ENCODE assay signal across 1 cellular context in the genomic region with DNA sequence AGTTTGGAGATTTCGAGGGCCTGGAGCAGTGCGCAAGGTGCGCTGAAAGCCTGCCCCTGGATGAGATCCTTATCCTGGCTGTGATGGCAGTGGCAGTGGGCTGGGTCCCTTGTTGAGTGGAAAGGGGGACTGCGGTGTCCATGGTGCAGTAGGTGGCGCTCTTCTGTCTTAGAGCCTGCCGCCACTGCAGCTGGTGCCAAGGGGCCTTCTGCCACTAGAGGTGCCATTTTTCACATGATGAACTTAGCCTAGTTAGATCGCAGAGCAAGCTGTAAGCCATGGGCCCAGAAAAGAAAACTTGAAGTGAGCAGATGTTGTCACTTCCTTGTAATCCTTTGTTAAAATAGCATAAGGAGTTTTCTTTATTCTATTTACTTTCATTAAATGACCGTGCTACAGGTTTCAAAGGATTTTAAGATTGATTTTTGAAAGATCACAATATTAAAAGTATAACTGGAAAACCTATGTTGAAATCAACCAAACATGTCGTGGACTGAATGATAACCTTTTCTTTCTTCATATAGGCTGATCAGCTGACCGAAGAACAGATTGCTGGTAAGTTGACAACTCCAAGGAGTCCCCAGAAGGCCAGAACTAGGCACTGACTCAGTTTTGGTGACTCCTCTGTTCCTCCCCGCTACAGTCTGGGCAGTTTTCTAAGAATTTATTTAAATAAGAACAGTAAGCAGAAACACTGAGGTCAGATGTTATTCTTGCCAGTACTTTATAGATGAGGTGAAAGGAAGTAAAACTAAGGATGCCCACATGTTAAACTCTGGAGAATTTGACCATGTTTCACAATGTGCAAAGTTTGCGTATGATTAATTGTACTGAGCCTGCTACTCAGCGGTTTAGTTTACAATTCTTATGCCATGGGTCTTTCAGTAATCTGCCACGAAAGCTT.
TF ChIP-seq lines count a peak whose summit lies in the region.

No MANE protein-coding gene starts in this region.

TF ChIP-seq in HEK293, 187 proteins besides CTCF, POLR2A, EP300 and RAD21 (continued from another document):
- TF ChIP-seq, protein P1, sequence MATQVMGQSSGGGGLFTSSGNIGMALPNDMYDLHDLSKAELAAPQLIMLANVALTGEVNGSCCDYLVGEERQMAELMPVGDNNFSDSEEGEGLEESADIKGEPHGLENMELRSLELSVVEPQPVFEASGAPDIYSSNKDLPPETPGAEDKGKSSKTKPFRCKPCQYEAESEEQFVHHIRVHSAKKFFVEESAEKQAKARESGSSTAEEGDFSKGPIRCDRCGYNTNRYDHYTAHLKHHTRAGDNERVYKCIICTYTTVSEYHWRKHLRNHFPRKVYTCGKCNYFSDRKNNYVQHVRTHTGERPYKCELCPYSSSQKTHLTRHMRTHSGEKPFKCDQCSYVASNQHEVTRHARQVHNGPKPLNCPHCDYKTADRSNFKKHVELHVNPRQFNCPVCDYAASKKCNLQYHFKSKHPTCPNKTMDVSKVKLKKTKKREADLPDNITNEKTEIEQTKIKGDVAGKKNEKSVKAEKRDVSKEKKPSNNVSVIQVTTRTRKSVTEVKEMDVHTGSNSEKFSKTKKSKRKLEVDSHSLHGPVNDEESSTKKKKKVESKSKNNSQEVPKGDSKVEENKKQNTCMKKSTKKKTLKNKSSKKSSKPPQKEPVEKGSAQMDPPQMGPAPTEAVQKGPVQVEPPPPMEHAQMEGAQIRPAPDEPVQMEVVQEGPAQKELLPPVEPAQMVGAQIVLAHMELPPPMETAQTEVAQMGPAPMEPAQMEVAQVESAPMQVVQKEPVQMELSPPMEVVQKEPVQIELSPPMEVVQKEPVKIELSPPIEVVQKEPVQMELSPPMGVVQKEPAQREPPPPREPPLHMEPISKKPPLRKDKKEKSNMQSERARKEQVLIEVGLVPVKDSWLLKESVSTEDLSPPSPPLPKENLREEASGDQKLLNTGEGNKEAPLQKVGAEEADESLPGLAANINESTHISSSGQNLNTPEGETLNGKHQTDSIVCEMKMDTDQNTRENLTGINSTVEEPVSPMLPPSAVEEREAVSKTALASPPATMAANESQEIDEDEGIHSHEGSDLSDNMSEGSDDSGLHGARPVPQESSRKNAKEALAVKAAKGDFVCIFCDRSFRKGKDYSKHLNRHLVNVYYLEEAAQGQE (tag by site-specific recombination; IDR thresholded peaks at IDR 0.05), result peak; percentile 67; the same call in 1 of the 2 replicates
- TF ChIP-seq SP3 (tag by site-specific recombination; IDR thresholded peaks at IDR 0.05) (0 out of 2 replicates have a peak, but pooled peaks have one; percentile 28), KLF8 (tag by site-specific recombination; IDR thresholded peaks at IDR 0.05) (peak; percentile 84), ZNF670 (tag by site-specific recombination; IDR thresholded peaks at IDR 0.05; ENCODE audit: low read depth) (no peak), IKZF3 (tag by site-specific recombination; IDR thresholded peaks at IDR 0.05) (peak; percentile 60), KLF1 (tag by site-specific recombination; IDR thresholded peaks at IDR 0.05) (peak; percentile 24; the same call in 1 of the 2 replicates), ZNF560 (tag by site-specific recombination; IDR thresholded peaks at IDR 0.05; ENCODE audit: borderline replicate concordance) (no peak), ZFHX2 (tag by site-specific recombination; conservative IDR thresholded peaks at IDR 0.05) (no peak), KLF9 (tag by site-specific recombination; IDR thresholded peaks at IDR 0.05; ENCODE audit: low read depth) (peak; percentile 55; the same call in 1 of the 2 replicates), ZNF558 (tag by site-specific recombination; IDR thresholded peaks at IDR 0.05) (0 out of 2 replicates have a peak, but pooled peaks have one; percentile 35), ZNF239 (tag by site-specific recombination; IDR thresholded peaks at IDR 0.05) (no peak), YY2 (tag by site-specific recombination; IDR thresholded peaks at IDR 0.05) (peak; percentile 60; the same call in 1 of the 2 replicates), ZNF37A (tag by site-specific recombination; IDR thresholded peaks at IDR 0.05) (no peak), ZNF530 (tag by site-specific recombination; IDR thresholded peaks at IDR 0.05; ENCODE audit: low read depth) (no peak), ZNF292 (tag by site-specific recombination; IDR thresholded peaks at IDR 0.05; ENCODE audit: borderline replicate concordance, low read depth) (no peak), ZNF394 (tag by site-specific recombination; IDR thresholded peaks at IDR 0.05; ENCODE audit: borderline replicate concordance) (peak; percentile 45; the same call in 1 of the 2 replicates), ZNF654 (tag by site-specific recombination; IDR thresholded peaks at IDR 0.05; ENCODE audit: low read depth) (peak; percentile 88), ZNF561 (tag by site-specific recombination; IDR thresholded peaks at IDR 0.05; ENCODE audit: borderline replicate concordance) (peak; percentile 59; the same call in 1 of the 2 replicates), ZNF843 (tag by site-specific recombination; IDR thresholded peaks at IDR 0.05) (peak; percentile 39; the same call in 1 of the 2 replicates), TRIM28 (IDR thresholded peaks at IDR 0.05; ENCODE audit: borderline replicate concordance, low read length) (peak; percentile 64; the same call in 1 of the 2 replicates), ZNF544 (tag by site-specific recombination; IDR thresholded peaks at IDR 0.05) (no peak), SP7 (tag by site-specific recombination; IDR thresholded peaks at IDR 0.05) (peak; percentile 65), ZNF660 (tag by site-specific recombination; IDR thresholded peaks at IDR 0.05) (peak; percentile 95), ZBTB8A (tag by site-specific recombination; IDR thresholded peaks at IDR 0.05) (peak; percentile 36), ZNF391 (tag by site-specific recombination; IDR thresholded peaks at IDR 0.05; ENCODE audit: borderline replicate concordance, low read depth) (peak; percentile 90; the same call in 1 of the 2 replicates)
- TF ChIP-seq, protein P2, sequence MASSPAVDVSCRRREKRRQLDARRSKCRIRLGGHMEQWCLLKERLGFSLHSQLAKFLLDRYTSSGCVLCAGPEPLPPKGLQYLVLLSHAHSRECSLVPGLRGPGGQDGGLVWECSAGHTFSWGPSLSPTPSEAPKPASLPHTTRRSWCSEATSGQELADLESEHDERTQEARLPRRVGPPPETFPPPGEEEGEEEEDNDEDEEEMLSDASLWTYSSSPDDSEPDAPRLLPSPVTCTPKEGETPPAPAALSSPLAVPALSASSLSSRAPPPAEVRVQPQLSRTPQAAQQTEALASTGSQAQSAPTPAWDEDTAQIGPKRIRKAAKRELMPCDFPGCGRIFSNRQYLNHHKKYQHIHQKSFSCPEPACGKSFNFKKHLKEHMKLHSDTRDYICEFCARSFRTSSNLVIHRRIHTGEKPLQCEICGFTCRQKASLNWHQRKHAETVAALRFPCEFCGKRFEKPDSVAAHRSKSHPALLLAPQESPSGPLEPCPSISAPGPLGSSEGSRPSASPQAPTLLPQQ (tag by site-specific recombination; IDR thresholded peaks at IDR 0.05), result peak; percentile 90
- TF ChIP-seq, protein P3, sequence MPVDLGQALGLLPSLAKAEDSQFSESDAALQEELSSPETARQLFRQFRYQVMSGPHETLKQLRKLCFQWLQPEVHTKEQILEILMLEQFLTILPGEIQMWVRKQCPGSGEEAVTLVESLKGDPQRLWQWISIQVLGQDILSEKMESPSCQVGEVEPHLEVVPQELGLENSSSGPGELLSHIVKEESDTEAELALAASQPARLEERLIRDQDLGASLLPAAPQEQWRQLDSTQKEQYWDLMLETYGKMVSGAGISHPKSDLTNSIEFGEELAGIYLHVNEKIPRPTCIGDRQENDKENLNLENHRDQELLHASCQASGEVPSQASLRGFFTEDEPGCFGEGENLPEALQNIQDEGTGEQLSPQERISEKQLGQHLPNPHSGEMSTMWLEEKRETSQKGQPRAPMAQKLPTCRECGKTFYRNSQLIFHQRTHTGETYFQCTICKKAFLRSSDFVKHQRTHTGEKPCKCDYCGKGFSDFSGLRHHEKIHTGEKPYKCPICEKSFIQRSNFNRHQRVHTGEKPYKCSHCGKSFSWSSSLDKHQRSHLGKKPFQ (tag by site-specific recombination; IDR thresholded peaks at IDR 0.05), result no peak
- TF ChIP-seq, protein P4, sequence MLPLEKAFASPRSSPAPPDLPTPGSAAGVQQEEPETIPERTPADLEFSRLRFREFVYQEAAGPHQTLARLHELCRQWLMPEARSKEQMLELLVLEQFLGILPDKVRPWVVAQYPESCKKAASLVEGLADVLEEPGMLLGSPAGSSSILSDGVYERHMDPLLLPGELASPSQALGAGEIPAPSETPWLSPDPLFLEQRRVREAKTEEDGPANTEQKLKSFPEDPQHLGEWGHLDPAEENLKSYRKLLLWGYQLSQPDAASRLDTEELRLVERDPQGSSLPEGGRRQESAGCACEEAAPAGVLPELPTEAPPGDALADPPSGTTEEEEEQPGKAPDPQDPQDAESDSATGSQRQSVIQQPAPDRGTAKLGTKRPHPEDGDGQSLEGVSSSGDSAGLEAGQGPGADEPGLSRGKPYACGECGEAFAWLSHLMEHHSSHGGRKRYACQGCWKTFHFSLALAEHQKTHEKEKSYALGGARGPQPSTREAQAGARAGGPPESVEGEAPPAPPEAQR (tag by site-specific recombination; IDR thresholded peaks at IDR 0.05), result no peak
- TF ChIP-seq, protein P5, sequence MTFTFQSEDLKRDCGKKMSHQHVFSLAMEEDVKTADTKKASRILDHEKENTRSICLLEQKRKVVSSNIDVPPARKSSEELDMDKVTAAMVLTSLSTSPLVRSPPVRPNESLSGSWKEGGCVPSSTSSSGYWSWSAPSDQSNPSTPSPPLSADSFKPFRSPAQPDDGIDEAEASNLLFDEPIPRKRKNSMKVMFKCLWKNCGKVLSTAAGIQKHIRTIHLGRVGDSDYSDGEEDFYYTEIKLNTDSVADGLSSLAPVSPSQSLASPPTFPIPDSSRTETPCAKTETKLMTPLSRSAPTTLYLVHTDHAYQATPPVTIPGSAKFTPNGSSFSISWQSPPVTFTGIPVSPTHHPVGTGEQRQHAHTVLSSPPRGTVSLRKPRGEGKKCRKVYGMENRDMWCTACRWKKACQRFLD (tag by site-specific recombination; IDR thresholded peaks at IDR 0.05), result no peak
- TF ChIP-seq, protein P6, sequence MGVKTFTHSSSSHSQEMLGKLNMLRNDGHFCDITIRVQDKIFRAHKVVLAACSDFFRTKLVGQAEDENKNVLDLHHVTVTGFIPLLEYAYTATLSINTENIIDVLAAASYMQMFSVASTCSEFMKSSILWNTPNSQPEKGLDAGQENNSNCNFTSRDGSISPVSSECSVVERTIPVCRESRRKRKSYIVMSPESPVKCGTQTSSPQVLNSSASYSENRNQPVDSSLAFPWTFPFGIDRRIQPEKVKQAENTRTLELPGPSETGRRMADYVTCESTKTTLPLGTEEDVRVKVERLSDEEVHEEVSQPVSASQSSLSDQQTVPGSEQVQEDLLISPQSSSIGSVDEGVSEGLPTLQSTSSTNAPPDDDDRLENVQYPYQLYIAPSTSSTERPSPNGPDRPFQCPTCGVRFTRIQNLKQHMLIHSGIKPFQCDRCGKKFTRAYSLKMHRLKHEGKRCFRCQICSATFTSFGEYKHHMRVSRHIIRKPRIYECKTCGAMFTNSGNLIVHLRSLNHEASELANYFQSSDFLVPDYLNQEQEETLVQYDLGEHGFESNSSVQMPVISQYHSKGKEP (tag by site-specific recombination; IDR thresholded peaks at IDR 0.05), result peak; percentile 56; the same call in 1 of the 2 replicates
- TF ChIP-seq, protein P7, sequence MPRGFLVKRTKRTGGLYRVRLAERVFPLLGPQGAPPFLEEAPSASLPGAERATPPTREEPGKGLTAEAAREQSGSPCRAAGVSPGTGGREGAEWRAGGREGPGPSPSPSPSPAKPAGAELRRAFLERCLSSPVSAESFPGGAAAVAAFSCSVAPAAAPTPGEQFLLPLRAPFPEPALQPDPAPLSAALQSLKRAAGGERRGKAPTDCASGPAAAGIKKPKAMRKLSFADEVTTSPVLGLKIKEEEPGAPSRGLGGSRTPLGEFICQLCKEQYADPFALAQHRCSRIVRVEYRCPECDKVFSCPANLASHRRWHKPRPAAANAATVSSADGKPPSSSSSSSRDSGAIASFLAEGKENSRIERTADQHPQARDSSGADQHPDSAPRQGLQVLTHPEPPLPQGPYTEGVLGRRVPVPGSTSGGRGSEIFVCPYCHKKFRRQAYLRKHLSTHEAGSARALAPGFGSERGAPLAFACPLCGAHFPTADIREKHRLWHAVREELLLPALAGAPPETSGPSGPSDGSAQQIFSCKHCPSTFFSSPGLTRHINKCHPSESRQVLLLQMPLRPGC (tag by site-specific recombination; IDR thresholded peaks at IDR 0.05), result peak; percentile 49; the same call in 1 of the 2 replicates
- TF ChIP-seq, protein P8, sequence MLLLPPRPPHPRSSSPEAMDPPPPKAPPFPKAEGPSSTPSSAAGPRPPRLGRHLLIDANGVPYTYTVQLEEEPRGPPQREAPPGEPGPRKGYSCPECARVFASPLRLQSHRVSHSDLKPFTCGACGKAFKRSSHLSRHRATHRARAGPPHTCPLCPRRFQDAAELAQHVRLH (tag by site-specific recombination; IDR thresholded peaks at IDR 0.05), result peak; percentile 42; the same call in 1 of the 2 replicates
- TF ChIP-seq, protein P9, sequence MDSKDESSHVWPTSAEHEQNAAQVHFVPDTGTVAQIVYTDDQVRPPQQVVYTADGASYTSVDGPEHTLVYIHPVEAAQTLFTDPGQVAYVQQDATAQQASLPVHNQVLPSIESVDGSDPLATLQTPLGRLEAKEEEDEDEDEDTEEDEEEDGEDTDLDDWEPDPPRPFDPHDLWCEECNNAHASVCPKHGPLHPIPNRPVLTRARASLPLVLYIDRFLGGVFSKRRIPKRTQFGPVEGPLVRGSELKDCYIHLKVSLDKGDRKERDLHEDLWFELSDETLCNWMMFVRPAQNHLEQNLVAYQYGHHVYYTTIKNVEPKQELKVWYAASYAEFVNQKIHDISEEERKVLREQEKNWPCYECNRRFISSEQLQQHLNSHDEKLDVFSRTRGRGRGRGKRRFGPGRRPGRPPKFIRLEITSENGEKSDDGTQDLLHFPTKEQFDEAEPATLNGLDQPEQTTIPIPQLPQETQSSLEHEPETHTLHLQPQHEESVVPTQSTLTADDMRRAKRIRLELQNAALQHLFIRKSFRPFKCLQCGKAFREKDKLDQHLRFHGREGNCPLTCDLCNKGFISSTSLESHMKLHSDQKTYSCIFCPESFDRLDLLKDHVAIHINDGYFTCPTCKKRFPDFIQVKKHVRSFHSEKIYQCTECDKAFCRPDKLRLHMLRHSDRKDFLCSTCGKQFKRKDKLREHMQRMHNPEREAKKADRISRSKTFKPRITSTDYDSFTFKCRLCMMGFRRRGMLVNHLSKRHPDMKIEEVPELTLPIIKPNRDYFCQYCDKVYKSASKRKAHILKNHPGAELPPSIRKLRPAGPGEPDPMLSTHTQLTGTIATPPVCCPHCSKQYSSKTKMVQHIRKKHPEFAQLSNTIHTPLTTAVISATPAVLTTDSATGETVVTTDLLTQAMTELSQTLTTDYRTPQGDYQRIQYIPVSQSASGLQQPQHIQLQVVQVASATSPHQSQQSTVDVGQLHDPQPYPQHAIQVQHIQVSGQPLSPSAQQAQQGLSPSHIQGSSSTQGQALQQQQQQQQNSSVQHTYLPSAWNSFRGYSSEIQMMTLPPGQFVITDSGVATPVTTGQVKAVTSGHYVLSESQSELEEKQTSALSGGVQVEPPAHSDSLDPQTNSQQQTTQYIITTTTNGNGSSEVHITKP (tag by site-specific recombination; IDR thresholded peaks at IDR 0.05), result peak; percentile 53; the same call in 1 of the 2 replicates
